1 cellular context compared by ENCODE assay signal in genomic region chr14:35353409-35354172, GRCh38.
TF ChIP-seq lines count a peak whose summit lies in the region.

No MANE protein-coding gene starts in this region.

TF ChIP-seq in HepG2, 621 proteins besides CTCF, POLR2A, EP300 and RAD21 (continued from another document and continues in another):
- TF ChIP-seq, protein P1, sequence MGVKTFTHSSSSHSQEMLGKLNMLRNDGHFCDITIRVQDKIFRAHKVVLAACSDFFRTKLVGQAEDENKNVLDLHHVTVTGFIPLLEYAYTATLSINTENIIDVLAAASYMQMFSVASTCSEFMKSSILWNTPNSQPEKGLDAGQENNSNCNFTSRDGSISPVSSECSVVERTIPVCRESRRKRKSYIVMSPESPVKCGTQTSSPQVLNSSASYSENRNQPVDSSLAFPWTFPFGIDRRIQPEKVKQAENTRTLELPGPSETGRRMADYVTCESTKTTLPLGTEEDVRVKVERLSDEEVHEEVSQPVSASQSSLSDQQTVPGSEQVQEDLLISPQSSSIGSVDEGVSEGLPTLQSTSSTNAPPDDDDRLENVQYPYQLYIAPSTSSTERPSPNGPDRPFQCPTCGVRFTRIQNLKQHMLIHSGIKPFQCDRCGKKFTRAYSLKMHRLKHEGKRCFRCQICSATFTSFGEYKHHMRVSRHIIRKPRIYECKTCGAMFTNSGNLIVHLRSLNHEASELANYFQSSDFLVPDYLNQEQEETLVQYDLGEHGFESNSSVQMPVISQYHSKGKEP (CRISPR knock-in tag; IDR thresholded peaks at IDR 0.05), result no peak; the same call in 1 of the 2 replicates
- TF ChIP-seq RXRA (CRISPR knock-in tag; IDR thresholded peaks at IDR 0.05) (no peak), IRX3 (CRISPR knock-in tag; IDR thresholded peaks at IDR 0.05; ENCODE audit: borderline replicate concordance, low read depth) (no peak), ZNF343 (CRISPR knock-in tag; IDR thresholded peaks at IDR 0.05) (no peak), HINFP (CRISPR knock-in tag; IDR thresholded peaks at IDR 0.05; ENCODE audit: low read depth) (no peak), ZNF761 (CRISPR knock-in tag; conservative IDR thresholded peaks at IDR 0.05) (0 out of 2 replicates have a peak, but pooled peaks have one; percentile 34), KDM2A (CRISPR knock-in tag; IDR thresholded peaks at IDR 0.05; ENCODE audit: borderline replicate concordance, low read depth) (0 out of 2 replicates have a peak, but pooled peaks have one; percentile 26), ZKSCAN8 (CRISPR knock-in tag; IDR thresholded peaks at IDR 0.05; ENCODE audit: borderline replicate concordance) (peak; percentile 81; the same call in 1 of the 2 replicates), GATA4 (IDR thresholded peaks at IDR 0.05; ENCODE audit: borderline replicate concordance, low read depth) (peak; percentile 4; the same call in 1 of the 2 replicates), ZNF383 (CRISPR knock-in tag; IDR thresholded peaks at IDR 0.05; ENCODE audit: borderline replicate concordance) (0 out of 2 replicates have a peak, but pooled peaks have one; percentile 78), SKI (IDR thresholded peaks at IDR 0.05; ENCODE audit: partially characterized antibody) (no peak), SALL2 (CRISPR knock-in tag; IDR thresholded peaks at IDR 0.05) (no peak), ELF3 (CRISPR knock-in tag; IDR thresholded peaks at IDR 0.05) (peak; percentile 79), TP53 (CRISPR knock-in tag; conservative IDR thresholded peaks at IDR 0.05) (no peak), ERF (CRISPR knock-in tag; IDR thresholded peaks at IDR 0.05) (peak; percentile 76; the same call in 1 of the 2 replicates), ZNF263 (CRISPR knock-in tag; IDR thresholded peaks at IDR 0.05) (no peak), ZC3H13 (CRISPR knock-in tag; IDR thresholded peaks at IDR 0.05) (no peak), ZNF781 (CRISPR knock-in tag; IDR thresholded peaks at IDR 0.05; ENCODE audit: borderline replicate concordance, not compliant biosample characterization) (no peak), SMC3 (IDR thresholded peaks at IDR 0.05; ENCODE audit: low read length) (no peak; the same call in 1 of the 2 replicates), ZNF451 (CRISPR knock-in tag; IDR thresholded peaks at IDR 0.05) (no peak), ZNF33B (CRISPR knock-in tag; IDR thresholded peaks at IDR 0.05) (no peak), ZNF432 (CRISPR knock-in tag; IDR thresholded peaks at IDR 0.05; ENCODE audit: borderline replicate concordance) (no peak), ZMYM3 (CRISPR knock-in tag; IDR thresholded peaks at IDR 0.05) (no peak), NRL (CRISPR knock-in tag; IDR thresholded peaks at IDR 0.05; ENCODE audit: borderline replicate concordance) (no peak), REXO4 (CRISPR knock-in tag; IDR thresholded peaks at IDR 0.05; ENCODE audit: borderline replicate concordance) (no peak), SMAD3 (CRISPR knock-in tag; IDR thresholded peaks at IDR 0.05) (no peak), ELF1 (CRISPR knock-in tag; IDR thresholded peaks at IDR 0.05) (no peak), RELA (CRISPR knock-in tag; IDR thresholded peaks at IDR 0.05) (no peak), ZNF460 (CRISPR knock-in tag; IDR thresholded peaks at IDR 0.05; ENCODE audit: borderline replicate concordance) (no peak), GABPA (IDR thresholded peaks at IDR 0.05; ENCODE audit: low read depth, low read length) (no peak), GABPA (CRISPR knock-in tag; IDR thresholded peaks at IDR 0.05; ENCODE audit: low read depth) (no peak), KAT7 (CRISPR knock-in tag; IDR thresholded peaks at IDR 0.05; ENCODE audit: borderline replicate concordance) (no peak), GTF2F1 (IDR thresholded peaks at IDR 0.05; ENCODE audit: low read length) (no peak), ZFP1 (CRISPR knock-in tag; IDR thresholded peaks at IDR 0.05) (no peak), FOXK2 (IDR thresholded peaks at IDR 0.05) (peak; percentile 45; the same call in 1 of the 2 replicates), SKIL (CRISPR knock-in tag; IDR thresholded peaks at IDR 0.05; ENCODE audit: borderline replicate concordance) (no peak), HOXA7 (CRISPR knock-in tag; IDR thresholded peaks at IDR 0.05) (no peak), PTBP1 (IDR thresholded peaks at IDR 0.05; ENCODE audit: low read depth, low read length, poor library complexity, severe bottlenecking) (no peak), TOE1 (CRISPR knock-in tag; IDR thresholded peaks at IDR 0.05) (no peak), ZMYM2 (CRISPR knock-in tag; IDR thresholded peaks at IDR 0.05) (no peak), ZNF333 (CRISPR knock-in tag; IDR thresholded peaks at IDR 0.05; ENCODE audit: borderline replicate concordance) (no peak), GABPB1 (CRISPR knock-in tag; IDR thresholded peaks at IDR 0.05) (no peak), MTF1 (CRISPR knock-in tag; IDR thresholded peaks at IDR 0.05) (no peak), NFYB (CRISPR knock-in tag; IDR thresholded peaks at IDR 0.05) (no peak), KDM5A (IDR thresholded peaks at IDR 0.05; ENCODE audit: borderline replicate concordance, low read length) (no peak), ZNF362 (CRISPR knock-in tag; IDR thresholded peaks at IDR 0.05; ENCODE audit: borderline replicate concordance) (peak; percentile 44; the same call in 1 of the 2 replicates), ZFP41 (CRISPR knock-in tag; IDR thresholded peaks at IDR 0.05; ENCODE audit: borderline replicate concordance) (no peak), ZNF138 (CRISPR knock-in tag; IDR thresholded peaks at IDR 0.05; ENCODE audit: low read depth) (no peak), ZBTB14 (CRISPR knock-in tag; IDR thresholded peaks at IDR 0.05) (no peak)
- TF ChIP-seq, protein P2, sequence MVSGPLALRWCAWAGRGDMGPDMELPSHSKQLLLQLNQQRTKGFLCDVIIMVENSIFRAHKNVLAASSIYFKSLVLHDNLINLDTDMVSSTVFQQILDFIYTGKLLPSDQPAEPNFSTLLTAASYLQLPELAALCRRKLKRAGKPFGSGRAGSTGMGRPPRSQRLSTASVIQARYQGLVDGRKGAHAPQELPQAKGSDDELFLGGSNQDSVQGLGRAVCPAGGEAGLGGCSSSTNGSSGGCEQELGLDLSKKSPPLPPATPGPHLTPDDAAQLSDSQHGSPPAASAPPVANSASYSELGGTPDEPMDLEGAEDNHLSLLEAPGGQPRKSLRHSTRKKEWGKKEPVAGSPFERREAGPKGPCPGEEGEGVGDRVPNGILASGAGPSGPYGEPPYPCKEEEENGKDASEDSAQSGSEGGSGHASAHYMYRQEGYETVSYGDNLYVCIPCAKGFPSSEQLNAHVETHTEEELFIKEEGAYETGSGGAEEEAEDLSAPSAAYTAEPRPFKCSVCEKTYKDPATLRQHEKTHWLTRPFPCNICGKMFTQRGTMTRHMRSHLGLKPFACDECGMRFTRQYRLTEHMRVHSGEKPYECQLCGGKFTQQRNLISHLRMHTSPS (CRISPR knock-in tag; IDR thresholded peaks at IDR 0.05; ENCODE audit: low read depth), result peak; percentile 91; the same call in 1 of the 2 replicates
- TF ChIP-seq, protein P3, sequence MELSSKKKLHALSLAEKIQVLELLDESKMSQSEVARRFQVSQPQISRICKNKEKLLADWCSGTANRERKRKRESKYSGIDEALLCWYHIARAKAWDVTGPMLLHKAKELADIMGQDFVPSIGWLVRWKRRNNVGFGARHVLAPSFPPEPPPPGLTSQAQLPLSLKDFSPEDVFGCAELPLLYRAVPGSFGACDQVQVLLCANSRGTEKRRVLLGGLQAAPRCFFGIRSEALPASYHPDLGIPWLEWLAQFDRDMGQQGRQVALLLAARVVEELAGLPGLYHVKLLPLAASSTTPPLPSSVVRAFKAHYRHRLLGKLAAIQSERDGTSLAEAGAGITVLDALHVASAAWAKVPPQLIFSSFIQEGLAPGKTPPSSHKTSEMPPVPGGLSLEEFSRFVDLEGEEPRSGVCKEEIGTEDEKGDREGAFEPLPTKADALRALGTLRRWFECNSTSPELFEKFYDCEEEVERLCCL (CRISPR knock-in tag; IDR thresholded peaks at IDR 0.05; ENCODE audit: borderline replicate concordance), result no peak
- TF ChIP-seq, protein P4, sequence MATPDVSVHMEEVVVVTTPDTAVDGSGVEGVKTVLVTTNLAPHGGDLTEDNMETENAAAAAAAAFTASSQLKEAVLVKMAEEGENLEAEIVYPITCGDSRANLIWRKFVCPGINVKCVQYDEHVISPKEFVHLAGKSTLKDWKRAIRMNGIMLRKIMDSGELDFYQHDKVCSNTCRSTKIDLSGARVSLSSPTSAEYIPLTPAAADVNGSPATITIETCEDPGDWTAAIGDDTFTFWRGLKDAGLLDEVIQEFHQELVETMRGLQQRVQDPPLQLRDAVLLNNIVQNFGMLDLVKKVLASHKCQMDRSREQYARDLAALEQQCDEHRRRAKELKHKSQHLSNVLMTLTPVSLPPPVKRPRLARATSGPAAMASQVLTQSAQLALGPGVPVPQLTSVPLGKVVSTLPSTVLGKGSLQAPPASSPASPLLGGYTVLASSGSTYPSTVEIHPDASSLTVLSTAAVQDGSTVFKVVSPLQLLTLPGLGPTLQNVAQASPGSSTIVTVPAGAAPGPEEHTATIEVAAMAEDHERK (CRISPR knock-in tag; IDR thresholded peaks at IDR 0.05; ENCODE audit: low read depth), result no peak
- TF ChIP-seq, protein P5, sequence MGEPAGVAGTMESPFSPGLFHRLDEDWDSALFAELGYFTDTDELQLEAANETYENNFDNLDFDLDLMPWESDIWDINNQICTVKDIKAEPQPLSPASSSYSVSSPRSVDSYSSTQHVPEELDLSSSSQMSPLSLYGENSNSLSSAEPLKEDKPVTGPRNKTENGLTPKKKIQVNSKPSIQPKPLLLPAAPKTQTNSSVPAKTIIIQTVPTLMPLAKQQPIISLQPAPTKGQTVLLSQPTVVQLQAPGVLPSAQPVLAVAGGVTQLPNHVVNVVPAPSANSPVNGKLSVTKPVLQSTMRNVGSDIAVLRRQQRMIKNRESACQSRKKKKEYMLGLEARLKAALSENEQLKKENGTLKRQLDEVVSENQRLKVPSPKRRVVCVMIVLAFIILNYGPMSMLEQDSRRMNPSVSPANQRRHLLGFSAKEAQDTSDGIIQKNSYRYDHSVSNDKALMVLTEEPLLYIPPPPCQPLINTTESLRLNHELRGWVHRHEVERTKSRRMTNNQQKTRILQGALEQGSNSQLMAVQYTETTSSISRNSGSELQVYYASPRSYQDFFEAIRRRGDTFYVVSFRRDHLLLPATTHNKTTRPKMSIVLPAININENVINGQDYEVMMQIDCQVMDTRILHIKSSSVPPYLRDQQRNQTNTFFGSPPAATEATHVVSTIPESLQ (CRISPR knock-in tag; conservative IDR thresholded peaks at IDR 0.05), result no peak
- TF ChIP-seq, protein P6, sequence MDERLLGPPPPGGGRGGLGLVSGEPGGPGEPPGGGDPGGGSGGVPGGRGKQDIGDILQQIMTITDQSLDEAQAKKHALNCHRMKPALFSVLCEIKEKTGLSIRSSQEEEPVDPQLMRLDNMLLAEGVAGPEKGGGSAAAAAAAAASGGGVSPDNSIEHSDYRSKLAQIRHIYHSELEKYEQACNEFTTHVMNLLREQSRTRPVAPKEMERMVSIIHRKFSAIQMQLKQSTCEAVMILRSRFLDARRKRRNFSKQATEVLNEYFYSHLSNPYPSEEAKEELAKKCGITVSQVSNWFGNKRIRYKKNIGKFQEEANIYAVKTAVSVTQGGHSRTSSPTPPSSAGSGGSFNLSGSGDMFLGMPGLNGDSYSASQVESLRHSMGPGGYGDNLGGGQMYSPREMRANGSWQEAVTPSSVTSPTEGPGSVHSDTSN (CRISPR knock-in tag; IDR thresholded peaks at IDR 0.05), result no peak
